31 cellular contexts compared by ENCODE assay signal in the genomic region with DNA sequence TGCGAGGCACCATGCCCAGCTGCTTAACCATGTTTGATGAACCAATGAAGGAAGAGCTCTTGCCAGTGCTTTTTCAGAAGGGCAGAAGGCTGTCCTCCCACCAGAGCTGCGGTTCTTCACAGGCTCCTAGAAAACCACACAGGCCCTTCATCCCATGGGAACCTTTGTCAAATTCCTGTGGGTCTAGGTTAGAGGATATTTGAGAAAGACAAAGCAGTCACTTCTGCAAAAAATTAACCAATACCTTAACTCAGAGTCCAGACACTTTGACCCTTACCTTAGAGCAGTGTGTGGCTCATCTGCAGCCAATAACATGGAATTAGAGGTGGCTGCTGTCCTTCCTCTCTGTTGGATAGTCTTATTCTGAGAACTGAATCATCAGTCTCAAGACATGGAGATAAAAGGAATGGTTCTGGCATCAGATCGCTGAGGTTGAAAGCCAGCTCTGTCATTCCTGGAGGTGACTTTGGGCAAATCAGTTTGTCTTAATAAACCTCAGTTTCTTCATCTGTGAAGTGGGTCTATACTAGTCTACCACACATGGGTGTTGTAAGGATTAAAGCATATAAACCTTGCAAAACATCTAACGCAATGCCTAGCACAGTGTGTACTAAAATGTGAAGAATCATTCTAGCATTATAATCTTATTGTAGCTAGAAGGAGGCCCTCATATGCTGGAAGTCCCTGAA.
DNase-seq lines count a peak whose midpoint lies in the region; ATAC-seq and TF ChIP-seq lines count a peak whose summit lies in the region.
"Had no signal": no experiment of that assay in that cellular context is flagged by ENCODE, and none has a peak within 500 bp of the region (broad histone marks: within the 10 kb centered on the region; RNA-seq: fewer than 3 reads in every experiment).

No MANE protein-coding gene starts in this region.

- H3K9me3 ChIP-seq in uterus, result no peaks in the 10 kb centered on the region
- H3K9me3 ChIP-seq: mucosa of descending colon, Peyer's patch, SJSA1 had no signal

- no peaks in the 10 kb centered on the region for H3K36me3 ChIP-seq in uterus
- H3K36me3 ChIP-seq: cardiac muscle cell, Peyer's patch, SJSA1 had no signal

- peak overlapping the region in 2 of 3 experiments; percentile 41 to 90 for H3K27ac Mint-ChIP-seq in nephron
- H3K27ac Mint-ChIP-seq in activated CD4-positive, alpha-beta T cell treated with anti-CD3 and anti-CD28 coated beads for 36 hours, result no peak overlapping the region
- H3K27ac Mint-ChIP-seq: B cell; natural killer cell treated with Interleukin-12 subunit alpha and Interleukin-12 subunit beta and Interleukin-15 and Interleukin-18, amount 100 ng/mL, for 72 hours; stimulated activated memory B cell treated with anti-CD40 and anti-IgM and Interleukin-4, amounts not matched to agents 10 μg/mL and 1 μg/mL and 100 μg/mL, for 72 hours; type B pancreatic cell had no signal

- TF ChIP-seq POLR2A in uterus (IDR thresholded peaks at IDR 0.05), result no peak

- no peak overlapping the region for H3K27ac ChIP-seq in uterus
- H3K27ac ChIP-seq: cardiac muscle cell, KMS-11, Peyer's patch, SJSA1, skin epidermis, VCaP had no signal

- no peaks in the 10 kb centered on the region for H3K36me3 Mint-ChIP-seq in nephron (ENCODE audit: low read depth)
- no peaks in the 10 kb centered on the region for H3K36me3 Mint-ChIP-seq in activated CD4-positive, alpha-beta T cell treated with anti-CD3 and anti-CD28 coated beads for 36 hours (ENCODE audit: low read depth)
- H3K36me3 Mint-ChIP-seq: type B pancreatic cell had no signal

- DNase-seq in ACHN, result peak; percentile 19
- peak; percentile 22 for DNase-seq in LHCN-M2 (ENCODE audit: low read depth)
- peak; percentile 81 for DNase-seq in glomerular visceral epithelial cell (ENCODE audit: extremely low spot score)
- DNase-seq in uterus, result no peak
- no peak for DNase-seq in NCI-H524 (lab: John Stamatoyannopoulos, UW)
- DNase-seq in activated CD4-positive, alpha-beta T cell treated with anti-CD3 and anti-CD28 coated beads for 36 hours, result no peak
- DNase-seq in HPDE6-E6E7 (ENCODE audit: extremely low spot score), result no peak
- DNase-seq: activated CD4-positive, alpha-beta T cell treated with anti-CD3 and anti-CD28 coated beads for 4 hours; activated effector memory CD4-positive, alpha-beta T cell treated with Interleukin-2 at 50 U/mL for 16 hours; CD8-positive, alpha-beta memory T cell; DMS153; effector CD4-positive, alpha-beta T cell; glutamatergic neuron; islet precursor cell; NCI-H1436; NCI-H2081 treated with DMSO at 0.1 percent for 48 hours; NCI-H748 treated with DMSO at 0.1 percent for 48 hours; Peyer's patch; T1000 had no signal

- intact Hi-C loops in uterus (cut with DNase I; ENCODE audit: low total_unique reads), result no loop called here
- intact Hi-C loops in activated CD4-positive, alpha-beta T cell treated with anti-CD3 and anti-CD28 coated beads for 36 hours (cut with DNase I, micrococcal nuclease), result no loop called here

- H3K27me3 ChIP-seq in uterus, result no peaks in the 10 kb centered on the region
- H3K27me3 ChIP-seq: cardiac muscle cell, Peyer's patch, SJSA1 had no signal

- TF ChIP-seq CTCF in nephron (IDR thresholded peaks at IDR 0.05; ENCODE audit: unreplicated experiment in 3 of 3) (no peak), uterus (IDR thresholded peaks at IDR 0.05) (no peak)

- H3K9me3 Mint-ChIP-seq in nephron, result peaks cover 3% of the 10 kb centered on the region
- no peaks in the 10 kb centered on the region for H3K9me3 Mint-ChIP-seq in activated CD4-positive, alpha-beta T cell treated with anti-CD3 and anti-CD28 coated beads for 36 hours (ENCODE audit: low read depth)

- ATAC-seq in activated CD4-positive, alpha-beta T cell treated with anti-CD3 and anti-CD28 coated beads for 36 hours, result no peak
- ATAC-seq: activated naive CD4-positive, alpha-beta T cell treated with anti-CD3 and anti-CD28 coated beads, Interleukin-2, amount 50 U/mL, for 72 hours; mucosa of descending colon; natural killer cell treated with Interleukin-12 subunit alpha and Interleukin-12 subunit beta and Interleukin-15 and Interleukin-18, amount 100 ng/mL, for 72 hours; stimulated activated memory B cell treated with anti-CD40 and anti-IgM and Interleukin-4, amounts not matched to agents 10 μg/mL and 1 μg/mL and 100 μg/mL, for 72 hours had no signal

- no peaks in the 10 kb centered on the region for H3K4me1 ChIP-seq in uterus
- H3K4me1 ChIP-seq: Peyer's patch, SJSA1 had no signal

- POLR2A ChIA-PET in activated CD4-positive, alpha-beta T cell treated with anti-CD3 and anti-CD28 coated beads for 36 hours (lab: Charles Lee), result interaction anchor here (0.6 kb wide), 1 partner anchor 163 kb away, joined by 3 read pairs; no protein-coding TSS in a partner anchor

- in situ Hi-C loops in ACHN (cut with HindIII; ENCODE audit: low pct_ligation_motif_present, low pct_unique_long_range_greater_than_20kb, low sequenced_read_pairs), result no loop called here

- no peaks in the 10 kb centered on the region for H3K27me3 Mint-ChIP-seq in nephron (ENCODE audit: low read depth)
- no peaks in the 10 kb centered on the region for H3K27me3 Mint-ChIP-seq in activated CD4-positive, alpha-beta T cell treated with anti-CD3 and anti-CD28 coated beads for 36 hours
- H3K27me3 Mint-ChIP-seq: B cell; natural killer cell treated with Interleukin-12 subunit alpha and Interleukin-12 subunit beta and Interleukin-15 and Interleukin-18, amount 100 ng/mL, for 72 hours; stimulated activated memory B cell treated with anti-CD40 and anti-IgM and Interleukin-4, amounts not matched to agents 10 μg/mL and 1 μg/mL and 100 μg/mL, for 72 hours; type B pancreatic cell had no signal

- H3K4me1 Mint-ChIP-seq in nephron, result peaks cover 16% of the 10 kb centered on the region
- peaks cover 3% of the 10 kb centered on the region for H3K4me1 Mint-ChIP-seq in activated CD4-positive, alpha-beta T cell treated with anti-CD3 and anti-CD28 coated beads for 36 hours
- H3K4me1 Mint-ChIP-seq: B cell; stimulated activated memory B cell treated with anti-CD40 and anti-IgM and Interleukin-4, amounts not matched to agents 10 μg/mL and 1 μg/mL and 100 μg/mL, for 72 hours had no signal

- no peak overlapping the region for H3K4me3 ChIP-seq in uterus
- H3K4me3 ChIP-seq: cardiac muscle cell, mucosa of descending colon, Peyer's patch, SJSA1, skin epidermis had no signal

- H3K4me3 Mint-ChIP-seq in nephron, result no peak overlapping the region
- no peak overlapping the region for H3K4me3 Mint-ChIP-seq in activated CD4-positive, alpha-beta T cell treated with anti-CD3 and anti-CD28 coated beads for 36 hours
- H3K4me3 Mint-ChIP-seq: B cell; CD8-positive, alpha-beta memory T cell; natural killer cell treated with Interleukin-12 subunit alpha and Interleukin-12 subunit beta and Interleukin-15 and Interleukin-18, amount 100 ng/mL, for 72 hours; stimulated activated memory B cell treated with anti-CD40 and anti-IgM and Interleukin-4, amounts not matched to agents 10 μg/mL and 1 μg/mL and 100 μg/mL, for 72 hours; type B pancreatic cell had no signal

- CTCF ChIA-PET in activated CD4-positive, alpha-beta T cell treated with anti-CD3 and anti-CD28 coated beads for 36 hours (lab: Charles Lee), result interaction anchor here (0.7 kb wide), 1 partner anchor 155 kb away, joined by 3 read pairs; no protein-coding TSS in a partner anchor

Comparison
In these comparisons a context has a peak if more than half of its experiments do, and no peak if none do; other contexts are left out.
1. DNase-seq: peak in ACHN (single experiment), LHCN-M2 (single experiment) and glomerular visceral epithelial cell (single experiment); none in uterus (0 of 2), NCI-H524 (0 of 2), activated CD4-positive, alpha-beta T cell treated with anti-CD3 and anti-CD28 coated beads for 36 hours (single experiment) and HPDE6-E6E7 (single experiment).